10 cellular contexts compared by ENCODE assay signal in genomic region chr17:47278561-47278960, GRCh38. TPM values are rescaled to one million over a fixed set of nuclear protein-coding genes. Genes with fewer than 3 reads are reported as not detected.
DNase-seq lines count a peak whose midpoint lies in the region; ATAC-seq and TF ChIP-seq lines count a peak whose summit lies in the region.
"Had no signal": no experiment of that assay in that cellular context is flagged by ENCODE, and none has a peak within 500 bp of the region (broad histone marks: within the 10 kb centered on the region; RNA-seq: fewer than 3 reads in every experiment).

No MANE protein-coding gene starts in this region.

- H3K4me1 Mint-ChIP-seq in immature natural killer cell = no peaks in the 10 kb centered on the region

- H3K4me3 ChIP-seq in AG04450 (ENCODE audit: low read depth, low read length) = no peak overlapping the region
- no peak overlapping the region for H3K4me3 ChIP-seq in dorsolateral prefrontal cortex
- H3K4me3 ChIP-seq in parathyroid adenoma (ENCODE audit: low read depth, low read length) = no peak overlapping the region

- intact Hi-C loops in dorsolateral prefrontal cortex (cut with DNase I) = no loop called here

- peak overlapping the region; percentile 26 for H2AFZ ChIP-seq in parathyroid adenoma

- H3K9me3 ChIP-seq in AG04450 (ENCODE audit: control insufficient read depth, insufficient read depth, low read length) (no peaks in the 10 kb centered on the region), parathyroid adenoma (ENCODE audit: control insufficient read depth, low read length) (no peaks in the 10 kb centered on the region)

- no peaks in the 10 kb centered on the region for H3K27me3 ChIP-seq in AG04450 (ENCODE audit: control insufficient read depth, insufficient read depth, low read length)
- H3K27me3 ChIP-seq in dorsolateral prefrontal cortex = peaks cover 0 to 3% (median 0%) of the 10 kb centered on the region in 45 donors
- H3K27me3 ChIP-seq in parathyroid adenoma (ENCODE audit: control insufficient read depth, insufficient read depth, low read length) = no peaks in the 10 kb centered on the region

- peaks cover 68% of the 10 kb centered on the region for H3K4me1 ChIP-seq in parathyroid adenoma

- POLR2A ChIA-PET in AG04450 (lab: Yijun Ruan, JAX) = interaction anchor here (1.1 to 1.7 kb wide), 3 partner anchors 27 to 48 kb away, joined by 3 to 12 read pairs (median 7); no protein-coding TSS in a partner anchor

- CTCF ChIA-PET in AG04450 (lab: Charles Lee) = no interaction called here

- H3K27ac ChIP-seq in AG04450 (ENCODE audit: low read depth, low read length) (peak overlapping the region; percentile 95), dorsolateral prefrontal cortex (peak overlapping the region in 41 of 59 donors; percentile 3 to 83 (median 52)), parathyroid adenoma (peak overlapping the region; percentile 94)

- no peak overlapping the region for H3K9ac ChIP-seq in parathyroid adenoma

- DNase-seq in AG04450 (ENCODE audit: low read depth, low spot score) (no peak), M059J (ENCODE audit: low read depth) (peak; percentile 53), dorsolateral prefrontal cortex (peak in 1 of 10 donors; percentile 7), HuH-7 (ENCODE audit: low spot score) (no peak), immature natural killer cell (no peak)
- DNase-seq: activated gamma-delta T cell; effector memory CD8-positive, alpha-beta T cell had no signal

- no peak overlapping the region for H3K4me3 Mint-ChIP-seq in immature natural killer cell
- H3K4me3 Mint-ChIP-seq: effector memory CD8-positive, alpha-beta T cell had no signal

- TF ChIP-seq CTCF in AG04450 (IDR thresholded peaks at IDR 0.05; ENCODE audit: low read depth, low read length) (no peak), dorsolateral prefrontal cortex (IDR thresholded peaks at IDR 0.05 in 54 of 56, conservative IDR thresholded peaks at IDR 0.05 in 2 of 56; ENCODE audit: low read depth in 1 of 56, partially characterized antibody in 56 of 56) (no peak), parathyroid adenoma (IDR thresholded peaks at IDR 0.05) (no peak)

- peaks cover 2 to 3% (median 2%) of the 10 kb centered on the region in 3 donors for H3K27me3 Mint-ChIP-seq in immature natural killer cell (ENCODE audit: low read depth in 3 of 3)

- H3K36me3 ChIP-seq in parathyroid adenoma (ENCODE audit: control insufficient read depth, insufficient read depth, low read length) = no peaks in the 10 kb centered on the region

- no peaks in the 10 kb centered on the region for H3K9me3 Mint-ChIP-seq in immature natural killer cell
- H3K9me3 Mint-ChIP-seq: effector memory CD8-positive, alpha-beta T cell had no signal

- ATAC-seq in GM21576 (IDR thresholded peaks at IDR 0.05; ENCODE audit: unreplicated experiment) (no peak), HG02938 (IDR thresholded peaks at IDR 0.05; ENCODE audit: unreplicated experiment) (no peak)
- ATAC-seq: effector memory CD8-positive, alpha-beta T cell had no signal

- H3K27ac Mint-ChIP-seq in immature natural killer cell = no peak overlapping the region

- H3K36me3 Mint-ChIP-seq in immature natural killer cell = no peaks in the 10 kb centered on the region

- peak overlapping the region; percentile 28 for H3K4me2 ChIP-seq in parathyroid adenoma (ENCODE audit: low read length)

- H3K79me2 ChIP-seq in parathyroid adenoma = no peaks in the 10 kb centered on the region

RNA-seq across cellular contexts. Expression of gene ITGB3, which starts 24.9 kb away (rescaled TPM):
- polyA plus RNA-seq in AG04450 (2011; rRNA removed) = 26.2 and 30.9 TPM in 2 replicates
- polyA minus RNA-seq in AG04450 (2011; rRNA and poly(A)+ RNA removed) = 49.2 and 52.3 TPM in 2 replicates
- total RNA-seq in M059J (2014; rRNA removed; shearing (Covaris generic)) = 0.94 and 3.1 TPM in 2 replicates
- total RNA-seq in dorsolateral prefrontal cortex = 1 to 10 TPM in 91 of 120 experiments, under 1 TPM in 29; 0.16 to 6.6 (median 1.6) TPM
- polyA plus RNA-seq in immature natural killer cell = 10 to 100 TPM in 1 of 3 donors, 1 to 10 TPM in 1, not detected in 1; 1.1 to 11.0 TPM

RNA-seq across cellular contexts. Expression of gene EFCAB13, which starts 45.2 kb away (rescaled TPM):
- polyA plus RNA-seq in AG04450 (2011; rRNA removed) (0.84 and 1.6 TPM in 2 replicates), immature natural killer cell (1 to 10 TPM in 2 of 3 donors, under 1 TPM in 1; 0.97 to 1.0 (median 1.0) TPM)
- polyA minus RNA-seq in AG04450 (2011; rRNA and poly(A)+ RNA removed) = 0.55 and 1.5 TPM in 2 replicates
- total RNA-seq in M059J (2014; rRNA removed; shearing (Covaris generic)) = 2.5 and 3.1 TPM in 2 replicates
- 10 to 100 TPM in 4 of 120 experiments, 1 to 10 TPM in 114, under 1 TPM in 2; 0.79 to 14.6 (median 3.8) TPM for total RNA-seq in dorsolateral prefrontal cortex
